ENCODE assay signal across 8 cellular contexts in the genomic region with DNA sequence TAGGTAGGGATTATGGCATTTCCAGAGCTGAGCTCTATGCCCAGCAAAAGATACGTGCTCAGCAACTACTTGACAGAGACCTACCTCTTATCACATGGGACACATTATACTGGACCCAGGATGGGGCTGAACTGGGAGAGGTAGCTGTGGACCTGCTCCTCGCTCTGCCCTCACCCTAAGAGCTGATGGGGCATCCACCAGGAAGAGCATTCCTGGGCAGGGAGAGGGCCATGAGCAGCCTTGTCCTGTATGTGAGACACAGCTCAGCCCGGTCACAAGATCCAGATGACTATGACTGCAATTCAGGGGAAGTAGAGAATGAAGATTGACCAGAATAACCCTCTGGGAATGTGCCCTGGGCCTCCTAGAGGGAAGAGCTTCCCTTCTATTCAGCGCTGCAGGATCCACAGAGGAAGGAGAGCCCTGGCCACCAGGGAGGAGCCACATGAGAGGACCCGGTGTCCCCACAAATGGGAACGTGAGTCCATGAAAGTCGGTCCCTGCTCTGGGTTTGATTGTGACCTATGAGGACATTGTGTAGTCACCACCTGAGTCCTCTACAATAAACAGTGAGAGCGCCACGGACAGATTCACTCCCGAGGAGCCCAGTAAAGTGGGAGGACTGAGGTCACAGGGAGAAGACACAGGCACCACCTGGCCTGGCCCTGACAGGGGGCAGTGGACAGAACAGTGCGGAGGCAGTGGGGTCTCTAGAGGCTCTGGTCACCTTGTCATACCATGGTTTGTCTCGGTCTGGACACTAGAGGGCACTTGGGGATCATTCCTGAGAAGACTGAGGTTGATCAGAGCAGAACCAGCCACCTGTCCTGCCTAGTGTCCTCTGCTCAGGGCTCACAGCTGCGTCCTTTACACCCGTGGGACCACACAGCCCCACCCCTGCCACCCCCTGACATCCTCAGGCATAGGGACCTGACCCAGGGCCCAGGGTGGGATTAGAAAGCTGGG.
DNase-seq lines count a peak whose midpoint lies in the region; ATAC-seq and TF ChIP-seq lines count a peak whose summit lies in the region.

No MANE protein-coding gene starts in this region.

- peaks cover 13% of the 10 kb centered on the region for H3K9me3 Mint-ChIP-seq in glutamatergic neuron (ENCODE audit: unreplicated experiment)
- no peaks in the 10 kb centered on the region for H3K9me3 Mint-ChIP-seq in stimulated activated effector memory CD8-positive, alpha-beta T cell treated with anti-CD3 and anti-CD28 coated beads, Interleukin-12 subunit alpha, Interleukin-12 subunit beta, amount 100 ng/mL, for 72 hours

- peak; percentile 75 for ATAC-seq in HG03135 (IDR thresholded peaks at IDR 0.05; ENCODE audit: unreplicated experiment)
- ATAC-seq in stimulated activated effector memory CD8-positive, alpha-beta T cell treated with anti-CD3 and anti-CD28 coated beads, Interleukin-12 subunit alpha, Interleukin-12 subunit beta, amount 100 ng/mL, for 72 hours = peak; percentile 61
- no peak for ATAC-seq in gastroesophageal sphincter
- no peak for ATAC-seq in HG03460 (IDR thresholded peaks at IDR 0.05; ENCODE audit: unreplicated experiment)

- peak overlapping the region; percentile 75 for H3K4me2 ChIP-seq in DOHH2 (ENCODE audit: low read length)

- no peaks in the 10 kb centered on the region for H3K36me3 ChIP-seq in DOHH2 (ENCODE audit: control insufficient read depth, low read length)
- no peaks in the 10 kb centered on the region for H3K36me3 ChIP-seq in gastroesophageal sphincter

- H4K20me1 ChIP-seq in DOHH2 (ENCODE audit: control insufficient read depth, insufficient read depth, low read depth, low read length) = no peaks in the 10 kb centered on the region

- H3K4me3 ChIP-seq in DOHH2 (ENCODE audit: low read length) (peak overlapping the region; percentile 47), gastroesophageal sphincter (no peak overlapping the region)

- H3K4me1 ChIP-seq in DOHH2 (ENCODE audit: control insufficient read depth, low read length) = peaks cover 69% of the 10 kb centered on the region
- H3K4me1 ChIP-seq in gastroesophageal sphincter = no peaks in the 10 kb centered on the region

- peaks cover 11% of the 10 kb centered on the region for H3K27me3 Mint-ChIP-seq in glutamatergic neuron (ENCODE audit: unreplicated experiment)

- peaks cover 17% of the 10 kb centered on the region for H3F3A ChIP-seq in DOHH2 (ENCODE audit: control insufficient read depth, insufficient read depth)

- TF ChIP-seq POLR2A in gastroesophageal sphincter (IDR thresholded peaks at IDR 0.05) = no peak

- H3K27ac Mint-ChIP-seq in glutamatergic neuron (ENCODE audit: unreplicated experiment) = no peak overlapping the region
- peak overlapping the region; percentile 48 for H3K27ac Mint-ChIP-seq in stimulated activated effector memory CD8-positive, alpha-beta T cell treated with anti-CD3 and anti-CD28 coated beads, Interleukin-12 subunit alpha, Interleukin-12 subunit beta, amount 100 ng/mL, for 72 hours

- no peaks in the 10 kb centered on the region for H3K9me2 ChIP-seq in DOHH2 (replicated peaks; ENCODE audit: control insufficient read depth, low read length)

- peaks cover 11% of the 10 kb centered on the region for H3K4me1 Mint-ChIP-seq in glutamatergic neuron (ENCODE audit: low read depth, unreplicated experiment)
- H3K4me1 Mint-ChIP-seq in stimulated activated effector memory CD8-positive, alpha-beta T cell treated with anti-CD3 and anti-CD28 coated beads, Interleukin-12 subunit alpha, Interleukin-12 subunit beta, amount 100 ng/mL, for 72 hours = no peaks in the 10 kb centered on the region

- DNase-seq in SK-N-DZ (ENCODE audit: low spot score) (peak; percentile 54), glutamatergic neuron (peak; percentile 58)
- peak in 1 of 2 donors; percentile 49 for DNase-seq in stimulated activated effector memory CD8-positive, alpha-beta T cell treated with anti-CD3 and anti-CD28 coated beads, Interleukin-12 subunit alpha, Interleukin-12 subunit beta, amount 100 ng/mL, for 72 hours (ENCODE audit: low spot score in 2 of 2)
- no peak for DNase-seq in stimulated activated CD4-positive, alpha-beta T cell treated with anti-CD3 and anti-CD28 coated beads, Interleukin-2, amount 100 ng/mL, for 48 hours

- TF ChIP-seq EP300 in gastroesophageal sphincter (IDR thresholded peaks at IDR 0.05) = no peak

- H3K36me3 Mint-ChIP-seq in glutamatergic neuron (ENCODE audit: unreplicated experiment) = peaks cover 23% of the 10 kb centered on the region
- H3K36me3 Mint-ChIP-seq in stimulated activated effector memory CD8-positive, alpha-beta T cell treated with anti-CD3 and anti-CD28 coated beads, Interleukin-12 subunit alpha, Interleukin-12 subunit beta, amount 100 ng/mL, for 72 hours = no peaks in the 10 kb centered on the region

- H3K79me2 ChIP-seq in DOHH2 (ENCODE audit: control insufficient read depth, low read length) = no peaks in the 10 kb centered on the region

- 18% methylated on average over 5 of the region's 14 CpGs; no CpG with 5 or more reads in 1 of the 2 donors for WGBS in gastroesophageal sphincter (ENCODE audit: low coverage in 1 of 2), 2 donors

- H3K4me3 Mint-ChIP-seq in glutamatergic neuron (ENCODE audit: unreplicated experiment) = no peak overlapping the region
- no peak overlapping the region for H3K4me3 Mint-ChIP-seq in stimulated activated effector memory CD8-positive, alpha-beta T cell treated with anti-CD3 and anti-CD28 coated beads, Interleukin-12 subunit alpha, Interleukin-12 subunit beta, amount 100 ng/mL, for 72 hours

- H3K27ac ChIP-seq in DOHH2 (ENCODE audit: low read depth, low read length) (peak overlapping the region; percentile 58), gastroesophageal sphincter (no peak overlapping the region)

- H3K9me3 ChIP-seq in DOHH2 (ENCODE audit: control insufficient read depth, insufficient read depth, low read length) (peaks cover 6% of the 10 kb centered on the region; the same call in 1 of the 2 replicates), gastroesophageal sphincter (peaks cover 0 to 14% (median 2%) of the 10 kb centered on the region in 3 donors)

- H3K27me3 ChIP-seq in DOHH2 (ENCODE audit: control insufficient read depth, low read length) = no peaks in the 10 kb centered on the region
- H3K27me3 ChIP-seq in gastroesophageal sphincter = peaks cover 58% of the 10 kb centered on the region

- peak; percentile 80 for TF ChIP-seq CTCF in DOHH2 (IDR thresholded peaks at IDR 0.05; ENCODE audit: low read depth, low read length, poor library complexity, severe bottlenecking)
- peak; percentile 54 for TF ChIP-seq CTCF in glutamatergic neuron (IDR thresholded peaks at IDR 0.05; ENCODE audit: partially characterized antibody, unreplicated experiment)
- no peak for TF ChIP-seq CTCF in gastroesophageal sphincter (IDR thresholded peaks at IDR 0.05)

Comparison
In these comparisons a context has a peak if more than half of its experiments do, and no peak if none do; other contexts are left out.
1. CTCF ChIP-seq: peak in DOHH2 (single experiment) and glutamatergic neuron (single experiment); none in gastroesophageal sphincter (0 of 4).
2. ATAC-seq: peak in HG03135 (single experiment) and stimulated activated effector memory CD8-positive, alpha-beta T cell treated with anti-CD3 and anti-CD28 coated beads, Interleukin-12 subunit alpha, Interleukin-12 subunit beta, amount 100 ng/mL, for 72 hours (single experiment); none in gastroesophageal sphincter (single experiment) and HG03460 (single experiment).
3. DNase-seq: peak in SK-N-DZ (single experiment) and glutamatergic neuron (single experiment); none in stimulated activated CD4-positive, alpha-beta T cell treated with anti-CD3 and anti-CD28 coated beads, Interleukin-2, amount 100 ng/mL, for 48 hours (0 of 2).